22 cellular contexts compared by ENCODE assay signal in genomic region chr1:239982762-239983161, GRCh38.
"Had no signal": no experiment of that assay in that cellular context is flagged by ENCODE, and none has a peak within 500 bp of the region (broad histone marks: within the 10 kb centered on the region; RNA-seq: fewer than 3 reads in every experiment).

No MANE protein-coding gene starts in this region.

- H3K4me3 ChIP-seq: coronary artery, gastroesophageal sphincter, left ventricle myocardium inferior, lower lobe of right lung, skin epidermis, stomach had no signal

- DNase-seq: effector CD4-positive, alpha-beta T cell; endodermal cell; erythroblast; foreskin fibroblast; glutamatergic neuron; kidney; left cardiac atrium; left ventricle myocardium inferior; lower lobe of right lung; naive B cell; posterior cingulate gyrus; stimulated activated CD4-positive, alpha-beta T cell treated with anti-CD3 and anti-CD28 coated beads, Interleukin-2, amount 100 ng/mL, for 24 hours; stimulated activated CD4-positive, alpha-beta T cell treated with anti-CD3 and anti-CD28 coated beads, Interleukin-4, amount 100 ng/mL, for 4 hours; stimulated activated naive CD4-positive, alpha-beta T cell; stomach; trophoblast cell had no signal

- H3K27me3 Mint-ChIP-seq: memory B cell, naive B cell had no signal

- H3K4me3 Mint-ChIP-seq: endodermal cell, memory B cell, mesothelial cell of epicardium had no signal

- H3K4me1 Mint-ChIP-seq: endodermal cell, memory B cell, mesothelial cell of epicardium, naive B cell had no signal

- H3K27ac Mint-ChIP-seq: endodermal cell, memory B cell, mesothelial cell of epicardium, naive B cell had no signal

- H3K27ac ChIP-seq: coronary artery, gastroesophageal sphincter, left ventricle myocardium inferior, lower lobe of right lung, skin epidermis, stomach had no signal

- ATAC-seq: gastroesophageal sphincter, left cardiac atrium, lower lobe of right lung, sciatic nerve had no signal

- H3K27me3 ChIP-seq: gastroesophageal sphincter, stomach had no signal

- H3K36me3 ChIP-seq: gastroesophageal sphincter, left ventricle myocardium inferior, lower lobe of right lung, stomach had no signal

- H3K4me1 ChIP-seq: gastroesophageal sphincter, left ventricle myocardium inferior, lower lobe of right lung, stomach had no signal
